Comparison of ENCODE assay signal across 1 cellular context in the genomic region with DNA sequence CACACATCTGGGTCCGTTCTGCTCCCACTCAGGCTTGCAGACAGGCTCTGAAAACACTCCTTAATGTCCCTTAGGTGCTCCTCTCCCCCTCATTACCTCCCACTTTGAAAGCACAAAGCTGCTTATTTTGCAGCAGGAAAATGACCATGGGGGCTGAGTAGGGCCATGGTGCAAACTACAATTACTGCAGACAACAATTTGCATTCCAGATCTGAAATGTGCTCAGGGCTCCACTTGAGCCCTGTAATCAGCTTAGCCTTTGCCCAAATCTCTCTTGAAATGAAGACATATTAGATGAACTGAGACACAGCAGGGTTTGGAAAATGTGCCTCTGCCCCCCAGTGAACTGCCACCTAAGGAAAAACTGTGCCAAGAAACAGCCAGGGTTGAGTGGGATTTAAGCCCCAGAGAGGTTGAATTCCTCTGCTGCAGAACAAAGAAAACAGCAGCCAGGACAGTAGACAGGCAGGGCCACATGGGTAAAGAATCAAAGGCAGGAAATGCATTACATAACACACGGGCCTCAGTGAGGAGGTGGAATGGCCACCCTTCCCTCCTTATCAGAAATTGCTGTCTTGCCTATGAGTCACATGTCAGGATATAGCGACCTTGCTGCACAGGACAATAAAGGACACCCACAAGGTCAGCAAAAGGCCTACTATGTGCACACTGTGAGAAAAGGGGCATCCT.
TF ChIP-seq lines count a peak whose summit lies in the region.

No MANE protein-coding gene starts in this region.

TF ChIP-seq in IMR-90, 13 proteins besides CTCF, POLR2A, EP300 and RAD21 (continued from another document):
- TF ChIP-seq MXI1 (IDR thresholded peaks at IDR 0.05; ENCODE audit: borderline replicate concordance, low read depth, low read length) = no peak
- no peak for TF ChIP-seq SMC3 (IDR thresholded peaks at IDR 0.05; ENCODE audit: low read depth, low read length)
- TF ChIP-seq, protein P1, sequence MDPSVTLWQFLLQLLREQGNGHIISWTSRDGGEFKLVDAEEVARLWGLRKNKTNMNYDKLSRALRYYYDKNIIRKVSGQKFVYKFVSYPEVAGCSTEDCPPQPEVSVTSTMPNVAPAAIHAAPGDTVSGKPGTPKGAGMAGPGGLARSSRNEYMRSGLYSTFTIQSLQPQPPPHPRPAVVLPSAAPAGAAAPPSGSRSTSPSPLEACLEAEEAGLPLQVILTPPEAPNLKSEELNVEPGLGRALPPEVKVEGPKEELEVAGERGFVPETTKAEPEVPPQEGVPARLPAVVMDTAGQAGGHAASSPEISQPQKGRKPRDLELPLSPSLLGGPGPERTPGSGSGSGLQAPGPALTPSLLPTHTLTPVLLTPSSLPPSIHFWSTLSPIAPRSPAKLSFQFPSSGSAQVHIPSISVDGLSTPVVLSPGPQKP (IDR thresholded peaks at IDR 0.05; ENCODE audit: borderline replicate concordance, low read depth, low read length) = no peak
- TF ChIP-seq RCOR1 (IDR thresholded peaks at IDR 0.05; ENCODE audit: insufficient replicate concordance, low read length) = no peak
- TF ChIP-seq MAFK (IDR thresholded peaks at IDR 0.05; ENCODE audit: low read depth, low read length) = no peak
